Comparison of ENCODE assay signal across 8 cellular contexts in genomic region chr18:12839526-12840196, GRCh38. TPM values are rescaled to one million over a fixed set of nuclear protein-coding genes. Genes with fewer than 3 reads are reported as not detected.
DNase-seq lines count a peak whose midpoint lies in the region; ATAC-seq and TF ChIP-seq lines count a peak whose summit lies in the region.

No MANE protein-coding gene starts in this region.

- peak overlapping the region; percentile 17 for H3K9ac ChIP-seq in smooth muscle cell (ENCODE audit: low read depth)

- WGBS in smooth muscle cell (ENCODE audit: low lambda C conversion rate) = 94% methylated on average over 1 of the region's 1 CpG

- in situ Hi-C loops in Panc1 (cut with HindIII; ENCODE audit: low pct_unique_long_range_greater_than_20kb, low sequenced_read_pairs) = no loop called here

- H3K27me3 ChIP-seq in Panc1 (ENCODE audit: control insufficient read depth, insufficient read depth, low read length) = no peaks in the 10 kb centered on the region
- H3K27me3 ChIP-seq in effector memory CD4-positive, alpha-beta T cell (replicated peaks; ENCODE audit: control insufficient read depth, insufficient read depth, low read length, poor library complexity, severe bottlenecking) = no peaks in the 10 kb centered on the region
- H3K27me3 ChIP-seq in smooth muscle cell (ENCODE audit: low read depth) = no peaks in the 10 kb centered on the region
- no peaks in the 10 kb centered on the region for H3K27me3 ChIP-seq in H7 (ENCODE audit: control insufficient read depth, insufficient read depth, low read length)

- peak overlapping the region; percentile 32 for H3K4me2 ChIP-seq in smooth muscle cell

- no peak overlapping the region for H2AFZ ChIP-seq in smooth muscle cell (ENCODE audit: low read depth)

- peaks cover 18% of the 10 kb centered on the region for H3K4me1 ChIP-seq in Panc1 (ENCODE audit: control insufficient read depth, insufficient read depth, low read length)
- peaks cover 22% of the 10 kb centered on the region for H3K4me1 ChIP-seq in effector memory CD4-positive, alpha-beta T cell (ENCODE audit: control insufficient read depth, insufficient read depth, low read length, poor library complexity, severe bottlenecking)
- peaks cover 10% of the 10 kb centered on the region for H3K4me1 ChIP-seq in smooth muscle cell (ENCODE audit: low read depth)

- H4K20me1 ChIP-seq in smooth muscle cell (ENCODE audit: low read depth) = peaks cover 23% of the 10 kb centered on the region

- peaks cover 14% of the 10 kb centered on the region for H3K79me2 ChIP-seq in smooth muscle cell (ENCODE audit: low read depth)

- no TSS peak for BruUV-seq in Panc1 (replicated peaks; lab: Mats Ljungman, UMichigan)

- H3F3A ChIP-seq in smooth muscle cell (ENCODE audit: low read depth) = no peaks in the 10 kb centered on the region

- TF ChIP-seq CTCF in Panc1 (IDR thresholded peaks at IDR 0.05) = no peak
- TF ChIP-seq CTCF in smooth muscle cell (IDR thresholded peaks at IDR 0.05; ENCODE audit: borderline replicate concordance, insufficient read depth, poor library complexity, severe bottlenecking) = no peak

- CTCF ChIA-PET in Panc1 (lab: Charles Lee) = interaction anchor here (1.0 kb wide), 1 partner anchor 95 kb away, joined by 4 read pairs; no protein-coding TSS in a partner anchor

- intact Hi-C loops in Panc1 (cut with micrococcal nuclease; ENCODE audit: unreplicated experiment) = no loop called here

- H3K36me3 ChIP-seq in Panc1 (ENCODE audit: control insufficient read depth, insufficient read depth, low read length) (no peaks in the 10 kb centered on the region; the same call in 1 of the 2 replicates), smooth muscle cell (ENCODE audit: low read depth) (no peaks in the 10 kb centered on the region), H7 (replicated peaks; ENCODE audit: control insufficient read depth, insufficient read depth, low read length) (no peaks in the 10 kb centered on the region; the same call in 1 of the 2 replicates)
- H3K36me3 ChIP-seq in effector memory CD4-positive, alpha-beta T cell (ENCODE audit: control insufficient read depth, insufficient read depth, low read length) = peaks cover 7% of the 10 kb centered on the region

- ATAC-seq in activated CD4-positive, CD25-positive, alpha-beta regulatory T cell treated with anti-CD3 and anti-CD28 coated beads, Interleukin-2, amount 50 U/mL, for 24 hours = peak; percentile 84 to 88
- ATAC-seq in HG02943 (IDR thresholded peaks at IDR 0.05; ENCODE audit: low read depth, unreplicated experiment) = peak; percentile 66
- no peak for ATAC-seq in Panc1

- H3K9me3 ChIP-seq in Panc1 (ENCODE audit: control insufficient read depth, insufficient read depth, low read depth, low read length) = no peaks in the 10 kb centered on the region
- no peaks in the 10 kb centered on the region for H3K9me3 ChIP-seq in effector memory CD4-positive, alpha-beta T cell (ENCODE audit: control insufficient read depth, low read length)
- H3K9me3 ChIP-seq in smooth muscle cell (replicated peaks; ENCODE audit: low read depth) = no peaks in the 10 kb centered on the region

- POLR2A ChIA-PET in Panc1 (lab: Charles Lee) = no interaction called here

- no peak for DNase-seq in activated CD4-positive, CD25-positive, alpha-beta regulatory T cell treated with anti-CD3 and anti-CD28 coated beads, Interleukin-2, amount 50 U/mL, for 72 hours
- DNase-seq in Panc1 (ENCODE audit: low read depth, low spot score) (no peak), smooth muscle cell (lab: John Stamatoyannopoulos, UW; ENCODE audit: unreplicated experiment) (no peak), inferior parietal cortex (ENCODE audit: extremely low spot score) (no peak), H7 (no peak)
- DNase-seq in effector memory CD4-positive, alpha-beta T cell = no peak

- H3K4me3 ChIP-seq in Panc1 (ENCODE audit: low read depth in 2 of 2, low read length in 2 of 2) (no peak overlapping the region), smooth muscle cell (no peak overlapping the region), H7 (ENCODE audit: insufficient read depth, low read depth, low read length) (no peak overlapping the region)
- H3K4me3 ChIP-seq in effector memory CD4-positive, alpha-beta T cell (ENCODE audit: insufficient read depth, low read depth, low read length, poor library complexity, severe bottlenecking) = peak overlapping the region; percentile 3

- H3K27ac ChIP-seq in Panc1 (ENCODE audit: low read length) (peak overlapping the region; percentile 34; the same call in 1 of the 2 replicates), smooth muscle cell (ENCODE audit: low read depth) (peak overlapping the region; percentile 73)
- H3K27ac ChIP-seq in effector memory CD4-positive, alpha-beta T cell (ENCODE audit: insufficient read depth, low read length, poor library complexity, severe bottlenecking) = peak overlapping the region; percentile 35

RNA-seq across cellular contexts. Expression of gene PTPN2, which starts 44.4 kb away (rescaled TPM):
- total RNA-seq in Panc1 (2021; ENCODE audit: unreplicated experiment) = 34.8 TPM
- polyA plus RNA-seq in Panc1 (2012; ENCODE audit: insufficient read length) = 27.6 TPM
- 23.9 and 48.7 TPM in 2 replicates for total RNA-seq in smooth muscle cell
- polyA plus RNA-seq in smooth muscle cell = 17.1 and 20.1 TPM in 2 replicates
- 46.9 and 57.9 TPM in 2 replicates for total RNA-seq in H7 (2014; rRNA removed; shearing (Covaris generic))
